3 cellular contexts compared by ENCODE assay signal in the genomic region with DNA sequence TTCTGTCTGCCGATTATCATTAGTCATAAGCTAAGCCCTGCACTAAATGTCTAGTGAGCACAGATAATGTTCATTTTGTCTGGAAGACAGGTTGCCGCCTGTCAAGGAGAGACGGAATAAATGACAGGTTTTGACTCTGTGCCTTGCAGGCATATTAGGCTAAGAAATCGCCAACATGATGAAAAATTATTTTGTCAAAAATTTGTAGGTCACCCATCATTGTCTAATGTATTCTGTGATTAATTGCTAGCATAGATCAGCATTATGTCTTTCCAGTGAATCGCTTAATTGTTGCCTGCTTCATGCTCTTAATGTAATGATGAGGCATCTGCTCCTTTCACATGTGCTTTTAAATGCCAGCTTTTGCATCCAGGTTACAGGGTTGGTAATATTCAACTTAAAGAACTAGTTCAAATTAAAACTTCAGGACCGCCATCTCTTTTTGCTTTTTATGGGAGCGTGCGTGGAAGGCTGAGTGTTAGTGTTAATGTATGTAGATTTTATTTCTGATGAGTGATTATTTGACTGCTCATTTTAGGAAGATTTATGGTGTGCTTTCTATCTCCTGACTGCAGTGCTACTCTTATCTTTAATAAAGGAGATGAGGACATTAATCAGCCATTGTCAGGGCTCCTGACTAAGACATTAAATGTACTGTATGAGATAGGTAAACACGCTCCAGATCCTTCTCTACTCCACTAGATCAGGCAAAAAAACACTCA.
TF ChIP-seq lines count a peak whose summit lies in the region.

No MANE protein-coding gene starts in this region.

TF ChIP-seq in HEK293, 187 proteins besides CTCF, POLR2A, EP300 and RAD21:
- 0 out of 2 replicates have a peak, but pooled peaks have one; percentile 44 for TF ChIP-seq ZBTB20 (tag by site-specific recombination; IDR thresholded peaks at IDR 0.05)
- TF ChIP-seq ZNF248 (tag by site-specific recombination; IDR thresholded peaks at IDR 0.05) = no peak

TF ChIP-seq in SK-N-SH, 30 proteins besides CTCF, POLR2A, EP300 and RAD21:
- no peak for TF ChIP-seq RFX5 (IDR thresholded peaks at IDR 0.05; ENCODE audit: low read length)
- TF ChIP-seq TEAD4 (IDR thresholded peaks at IDR 0.05; ENCODE audit: borderline replicate concordance, insufficient read depth) = peak; percentile 29
- TF ChIP-seq, protein P1, sequence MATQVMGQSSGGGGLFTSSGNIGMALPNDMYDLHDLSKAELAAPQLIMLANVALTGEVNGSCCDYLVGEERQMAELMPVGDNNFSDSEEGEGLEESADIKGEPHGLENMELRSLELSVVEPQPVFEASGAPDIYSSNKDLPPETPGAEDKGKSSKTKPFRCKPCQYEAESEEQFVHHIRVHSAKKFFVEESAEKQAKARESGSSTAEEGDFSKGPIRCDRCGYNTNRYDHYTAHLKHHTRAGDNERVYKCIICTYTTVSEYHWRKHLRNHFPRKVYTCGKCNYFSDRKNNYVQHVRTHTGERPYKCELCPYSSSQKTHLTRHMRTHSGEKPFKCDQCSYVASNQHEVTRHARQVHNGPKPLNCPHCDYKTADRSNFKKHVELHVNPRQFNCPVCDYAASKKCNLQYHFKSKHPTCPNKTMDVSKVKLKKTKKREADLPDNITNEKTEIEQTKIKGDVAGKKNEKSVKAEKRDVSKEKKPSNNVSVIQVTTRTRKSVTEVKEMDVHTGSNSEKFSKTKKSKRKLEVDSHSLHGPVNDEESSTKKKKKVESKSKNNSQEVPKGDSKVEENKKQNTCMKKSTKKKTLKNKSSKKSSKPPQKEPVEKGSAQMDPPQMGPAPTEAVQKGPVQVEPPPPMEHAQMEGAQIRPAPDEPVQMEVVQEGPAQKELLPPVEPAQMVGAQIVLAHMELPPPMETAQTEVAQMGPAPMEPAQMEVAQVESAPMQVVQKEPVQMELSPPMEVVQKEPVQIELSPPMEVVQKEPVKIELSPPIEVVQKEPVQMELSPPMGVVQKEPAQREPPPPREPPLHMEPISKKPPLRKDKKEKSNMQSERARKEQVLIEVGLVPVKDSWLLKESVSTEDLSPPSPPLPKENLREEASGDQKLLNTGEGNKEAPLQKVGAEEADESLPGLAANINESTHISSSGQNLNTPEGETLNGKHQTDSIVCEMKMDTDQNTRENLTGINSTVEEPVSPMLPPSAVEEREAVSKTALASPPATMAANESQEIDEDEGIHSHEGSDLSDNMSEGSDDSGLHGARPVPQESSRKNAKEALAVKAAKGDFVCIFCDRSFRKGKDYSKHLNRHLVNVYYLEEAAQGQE (IDR thresholded peaks at IDR 0.05; ENCODE audit: low read depth, low read length) = no peak
- TF ChIP-seq YY1 (IDR thresholded peaks at IDR 0.05; ENCODE audit: low read depth) = no peak
- TF ChIP-seq, protein P2, sequence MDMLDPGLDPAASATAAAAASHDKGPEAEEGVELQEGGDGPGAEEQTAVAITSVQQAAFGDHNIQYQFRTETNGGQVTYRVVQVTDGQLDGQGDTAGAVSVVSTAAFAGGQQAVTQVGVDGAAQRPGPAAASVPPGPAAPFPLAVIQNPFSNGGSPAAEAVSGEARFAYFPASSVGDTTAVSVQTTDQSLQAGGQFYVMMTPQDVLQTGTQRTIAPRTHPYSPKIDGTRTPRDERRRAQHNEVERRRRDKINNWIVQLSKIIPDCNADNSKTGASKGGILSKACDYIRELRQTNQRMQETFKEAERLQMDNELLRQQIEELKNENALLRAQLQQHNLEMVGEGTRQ (IDR thresholded peaks at IDR 0.05; ENCODE audit: borderline replicate concordance, low read depth, low read length) = no peak
- peak; percentile 91 for TF ChIP-seq FOXJ3 (CRISPR knock-in tag; IDR thresholded peaks at IDR 0.05)
- TF ChIP-seq CHD2 (IDR thresholded peaks at IDR 0.05; ENCODE audit: low read length, partially characterized antibody) = peak; percentile 58
- TF ChIP-seq NRF1 (IDR thresholded peaks at IDR 0.05; ENCODE audit: low read depth, low read length) = no peak
- peak; percentile 16; the same call in 1 of the 2 replicates for TF ChIP-seq TCF12 (IDR thresholded peaks at IDR 0.05)
- TF ChIP-seq MXI1 (IDR thresholded peaks at IDR 0.05; ENCODE audit: low read depth, low read length) = peak; percentile 64; the same call in 1 of the 2 replicates
- peak; percentile 42; the same call in 1 of the 2 replicates for TF ChIP-seq JUND (IDR thresholded peaks at IDR 0.05)
- TF ChIP-seq FOSL2 (IDR thresholded peaks at IDR 0.05; ENCODE audit: borderline replicate concordance, low read depth) = no peak
- TF ChIP-seq, protein P3, sequence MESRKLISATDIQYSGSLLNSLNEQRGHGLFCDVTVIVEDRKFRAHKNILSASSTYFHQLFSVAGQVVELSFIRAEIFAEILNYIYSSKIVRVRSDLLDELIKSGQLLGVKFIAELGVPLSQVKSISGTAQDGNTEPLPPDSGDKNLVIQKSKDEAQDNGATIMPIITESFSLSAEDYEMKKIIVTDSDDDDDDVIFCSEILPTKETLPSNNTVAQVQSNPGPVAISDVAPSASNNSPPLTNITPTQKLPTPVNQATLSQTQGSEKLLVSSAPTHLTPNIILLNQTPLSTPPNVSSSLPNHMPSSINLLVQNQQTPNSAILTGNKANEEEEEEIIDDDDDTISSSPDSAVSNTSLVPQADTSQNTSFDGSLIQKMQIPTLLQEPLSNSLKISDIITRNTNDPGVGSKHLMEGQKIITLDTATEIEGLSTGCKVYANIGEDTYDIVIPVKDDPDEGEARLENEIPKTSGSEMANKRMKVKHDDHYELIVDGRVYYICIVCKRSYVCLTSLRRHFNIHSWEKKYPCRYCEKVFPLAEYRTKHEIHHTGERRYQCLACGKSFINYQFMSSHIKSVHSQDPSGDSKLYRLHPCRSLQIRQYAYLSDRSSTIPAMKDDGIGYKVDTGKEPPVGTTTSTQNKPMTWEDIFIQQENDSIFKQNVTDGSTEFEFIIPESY (IDR thresholded peaks at IDR 0.05; ENCODE audit: borderline replicate concordance, low read depth) = no peak
- TF ChIP-seq, protein P4, sequence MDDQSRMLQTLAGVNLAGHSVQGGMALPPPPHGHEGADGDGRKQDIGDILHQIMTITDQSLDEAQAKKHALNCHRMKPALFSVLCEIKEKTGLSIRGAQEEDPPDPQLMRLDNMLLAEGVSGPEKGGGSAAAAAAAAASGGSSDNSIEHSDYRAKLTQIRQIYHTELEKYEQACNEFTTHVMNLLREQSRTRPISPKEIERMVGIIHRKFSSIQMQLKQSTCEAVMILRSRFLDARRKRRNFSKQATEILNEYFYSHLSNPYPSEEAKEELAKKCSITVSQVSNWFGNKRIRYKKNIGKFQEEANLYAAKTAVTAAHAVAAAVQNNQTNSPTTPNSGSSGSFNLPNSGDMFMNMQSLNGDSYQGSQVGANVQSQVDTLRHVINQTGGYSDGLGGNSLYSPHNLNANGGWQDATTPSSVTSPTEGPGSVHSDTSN (IDR thresholded peaks at IDR 0.05) = peak; percentile 65
- peak; percentile 94 for TF ChIP-seq GATA2 (CRISPR knock-in tag; IDR thresholded peaks at IDR 0.05)
- TF ChIP-seq RCOR1 (IDR thresholded peaks at IDR 0.05; ENCODE audit: low read length) = peak; percentile 62
TF ChIP-seq in SK-N-SH: peak in this region for 9.

TF ChIP-seq in neural cell, 6 proteins besides CTCF, POLR2A, EP300 and RAD21:
- TF ChIP-seq SMC3 (conservative IDR thresholded peaks at IDR 0.05; ENCODE audit: poor library complexity) (no peak), EZH2 (IDR thresholded peaks at IDR 0.05; ENCODE audit: borderline replicate concordance, insufficient read depth, low read length, poor library complexity, severe bottlenecking) (no peak), POLR2AphosphoS5 (IDR thresholded peaks at IDR 0.05) (peak; percentile 77), MXI1 (conservative IDR thresholded peaks at IDR 0.05; ENCODE audit: poor library complexity, severe bottlenecking) (peak; percentile 57), TAF1 (IDR thresholded peaks at IDR 0.05; ENCODE audit: low read depth) (no peak)
- TF ChIP-seq, protein P1 (IDR thresholded peaks at IDR 0.05; ENCODE audit: borderline replicate concordance) = peak; percentile 27
